Comparison of ENCODE assay signal across 7 cellular contexts in the genomic region with DNA sequence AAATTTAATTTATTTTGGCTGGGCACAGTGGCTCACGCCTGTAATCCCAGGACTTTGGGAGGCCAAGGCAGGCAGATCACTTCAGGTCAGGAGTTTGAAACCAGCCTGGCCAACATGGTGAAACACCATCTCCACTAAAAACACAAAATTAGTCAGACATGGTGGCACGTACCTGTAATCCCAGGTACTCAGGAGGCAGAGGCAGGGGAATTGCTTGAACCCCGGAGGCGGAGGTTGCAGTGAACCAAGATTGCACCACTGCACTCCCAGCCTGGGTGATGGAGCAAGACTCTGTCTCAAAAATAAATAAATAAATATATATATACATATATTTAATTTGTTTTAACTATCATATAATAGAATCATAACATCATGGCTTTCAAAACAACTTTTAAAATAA.
DNase-seq lines count a peak whose midpoint lies in the region; FAIRE-seq and TF ChIP-seq lines count a peak whose summit lies in the region.
"Not testable (repeated sequence)": the region's sequence is repeated elsewhere in the genome, so short reads cannot be mapped to it uniquely, and the experiment has no call there.

No MANE protein-coding gene starts in this region.

- H3K4me3 Mint-ChIP-seq in astrocyte (ENCODE audit: unreplicated experiment), result not testable (repeated sequence)

- not testable (repeated sequence) for H2BK120ac ChIP-seq in trophoblast cell (ENCODE audit: insufficient read depth, low read length, poor library complexity)

- not testable (repeated sequence) for H2AK5ac ChIP-seq in trophoblast cell (ENCODE audit: low read length)

- not testable (repeated sequence) for H4K8ac ChIP-seq in trophoblast cell (ENCODE audit: low read depth, low read length)

- POLR2A ChIA-PET in PC-9 (lab: Charles Lee; ENCODE audit: unreplicated experiment), result not testable (repeated sequence)

- not testable (repeated sequence) for H3K27me3 Mint-ChIP-seq in astrocyte (ENCODE audit: low read depth, unreplicated experiment)

- H4K91ac ChIP-seq in trophoblast cell (ENCODE audit: low read depth, low read length), result peak overlapping the region; percentile 20

- H3K23ac ChIP-seq in trophoblast cell (ENCODE audit: low read length), result not testable (repeated sequence)

- TF ChIP-seq POLR2A in breast epithelium (IDR thresholded peaks at IDR 0.05), result not testable (repeated sequence)

- not testable (repeated sequence) for H3K4me1 ChIP-seq in HUES48 (ENCODE audit: control insufficient read depth, insufficient read depth, low read length); PC-9 (replicated peaks; ENCODE audit: insufficient read depth); astrocyte (ENCODE audit: insufficient read depth, low read length); breast epithelium; trophoblast cell (ENCODE audit: control insufficient read depth in 1 of 2, insufficient read depth in 2 of 2, low read length in 2 of 2); smooth muscle cell (ENCODE audit: low read depth)

- not testable (repeated sequence) for H3K79me2 ChIP-seq in PC-9 (ENCODE audit: low read depth); astrocyte (ENCODE audit: insufficient read depth, low read length); trophoblast cell (ENCODE audit: control insufficient read depth, insufficient read depth, low read length, poor library complexity); smooth muscle cell (ENCODE audit: low read depth)

- not testable (repeated sequence) for H4K12ac ChIP-seq in trophoblast cell (ENCODE audit: low read depth, low read length)

- H3K27ac ChIP-seq in HUES48 (ENCODE audit: low read depth, low read length), result peak overlapping the region; percentile 35
- H3K27ac ChIP-seq in PC-9; trophoblast cell (ENCODE audit: low read depth, low read length): not testable (repeated sequence)
- peak overlapping the region; percentile 37 for H3K27ac ChIP-seq in astrocyte (ENCODE audit: low read depth, low read length)
- H3K27ac ChIP-seq in breast epithelium, result peak overlapping the region; percentile 14 to 50
- H3K27ac ChIP-seq in epithelial cell of prostate, result peak overlapping the region; percentile 35
- peak overlapping the region; percentile 72 for H3K27ac ChIP-seq in smooth muscle cell (ENCODE audit: low read depth)

- H3K4ac ChIP-seq in trophoblast cell (ENCODE audit: low read depth, low read length), result not testable (repeated sequence)

- not testable (repeated sequence) for H2BK12ac ChIP-seq in trophoblast cell (ENCODE audit: low read length)

- 0 out of 2 replicates have a peak overlapping the region, but pooled peaks have one; percentile 4 for H3K4me2 ChIP-seq in PC-9
- not testable (repeated sequence) for H3K4me2 ChIP-seq in astrocyte (ENCODE audit: low read length); trophoblast cell (ENCODE audit: low read length); smooth muscle cell

- H4K20me1 ChIP-seq in PC-9 (ENCODE audit: insufficient read depth); astrocyte (ENCODE audit: insufficient read depth, low read length); smooth muscle cell (ENCODE audit: low read depth): not testable (repeated sequence)

- 0 out of 2 replicates have a peak, but pooled peaks cover 10% of the 10 kb centered on the region for H3F3A ChIP-seq in PC-9 (ENCODE audit: insufficient read depth, low read depth)
- not testable (repeated sequence) for H3F3A ChIP-seq in smooth muscle cell (ENCODE audit: low read depth)

- not testable (repeated sequence) for H3K27ac Mint-ChIP-seq in astrocyte (ENCODE audit: unreplicated experiment)

- H3K4me1 Mint-ChIP-seq in astrocyte (ENCODE audit: low read depth, unreplicated experiment), result not testable (repeated sequence)

- H3K9me3 ChIP-seq in HUES48 (ENCODE audit: control insufficient read depth, insufficient read depth, low read length); PC-9 (ENCODE audit: insufficient read depth, low read depth); astrocyte (ENCODE audit: insufficient read depth, low read depth, low read length); breast epithelium; trophoblast cell (ENCODE audit: insufficient read depth, low read depth, low read length); smooth muscle cell (replicated peaks; ENCODE audit: low read depth): not testable (repeated sequence)

- not testable (repeated sequence) for H3K18ac ChIP-seq in trophoblast cell (ENCODE audit: low read length)

- CTCF ChIA-PET in PC-9 (lab: Charles Lee), result not testable (repeated sequence)

- H3K9me3 Mint-ChIP-seq in astrocyte (ENCODE audit: unreplicated experiment), result not testable (repeated sequence)

- H3K36me3 ChIP-seq in HUES48 (ENCODE audit: control insufficient read depth, insufficient read depth, low read length); PC-9 (ENCODE audit: low read depth); astrocyte (ENCODE audit: insufficient read depth, low read length); breast epithelium; trophoblast cell (ENCODE audit: control insufficient read depth in 1 of 2, insufficient read depth in 2 of 2, low read length in 2 of 2); smooth muscle cell (ENCODE audit: low read depth): not testable (repeated sequence)

- H3K9me2 ChIP-seq in PC-9 (ENCODE audit: insufficient read depth), result not testable (repeated sequence)

- not testable (repeated sequence) for BruUV-seq in PC-9 (replicated peaks; lab: Mats Ljungman, UMichigan)

- not testable (repeated sequence) for H3K36me3 Mint-ChIP-seq in astrocyte (ENCODE audit: low read depth, unreplicated experiment)

- WGBS in trophoblast cell (ENCODE audit: extremely low coverage, insufficient coverage, insufficient read length), result no CpG with 5 or more reads among the region's 4 CpGs
- WGBS in smooth muscle cell (ENCODE audit: low lambda C conversion rate), result 74% methylated on average over 4 of the region's 4 CpGs

- intact Hi-C loops in PC-9 (cut with micrococcal nuclease; ENCODE audit: unreplicated experiment); breast epithelium (cut with DNase I; ENCODE audit: low total_unique reads): not testable (repeated sequence)

- not testable (repeated sequence) for H2AFZ ChIP-seq in PC-9; astrocyte (ENCODE audit: low read depth, low read length); trophoblast cell (ENCODE audit: insufficient read depth, low read length, poor library complexity); smooth muscle cell (ENCODE audit: low read depth)

- TF ChIP-seq CTCF in PC-9 (conservative IDR thresholded peaks at IDR 0.05); astrocyte (IDR thresholded peaks at IDR 0.05; ENCODE audit: insufficient read depth, low read depth, low read length); breast epithelium (IDR thresholded peaks at IDR 0.05); smooth muscle cell (IDR thresholded peaks at IDR 0.05; ENCODE audit: borderline replicate concordance, insufficient read depth, poor library complexity, severe bottlenecking): not testable (repeated sequence)

- DNase-seq in PC-9; astrocyte (ENCODE audit: low read depth); breast epithelium (ENCODE audit: low spot score in 2 of 2); epithelial cell of prostate (ENCODE audit: low read depth, low spot score); smooth muscle cell (lab: John Stamatoyannopoulos, UW; ENCODE audit: unreplicated experiment): not testable (repeated sequence)
- DNase-seq in trophoblast cell, result peak; percentile 57 to 62

- H2BK5ac ChIP-seq in trophoblast cell (ENCODE audit: low read depth, low read length, poor library complexity), result not testable (repeated sequence)

- not testable (repeated sequence) for H3K9ac ChIP-seq in HUES48 (ENCODE audit: low read depth, low read length); astrocyte (ENCODE audit: low read length); trophoblast cell (ENCODE audit: low read length); smooth muscle cell (ENCODE audit: low read depth)

- not testable (repeated sequence) for H3K27me3 ChIP-seq in HUES48 (ENCODE audit: control insufficient read depth, insufficient read depth, low read length); PC-9 (ENCODE audit: insufficient read depth, low read depth); astrocyte (ENCODE audit: insufficient read depth, low read length); breast epithelium; trophoblast cell (ENCODE audit: insufficient read depth, low read length); smooth muscle cell (ENCODE audit: low read depth)

- H3K4me3 ChIP-seq in HUES48 (ENCODE audit: low read depth, low read length); PC-9; astrocyte (ENCODE audit: insufficient read depth, low read depth, low read length); breast epithelium; trophoblast cell (ENCODE audit: low read depth, low read length); smooth muscle cell: not testable (repeated sequence)

- FAIRE-seq in astrocyte (lab: Jason Lieb, UNC), result not testable (repeated sequence)

- not testable (repeated sequence) for H3K79me1 ChIP-seq in trophoblast cell (ENCODE audit: low read length)

- not testable (repeated sequence) for H3K14ac ChIP-seq in trophoblast cell (ENCODE audit: low read length)
